ENCODE assay signal across 23 cellular contexts in the genomic region with DNA sequence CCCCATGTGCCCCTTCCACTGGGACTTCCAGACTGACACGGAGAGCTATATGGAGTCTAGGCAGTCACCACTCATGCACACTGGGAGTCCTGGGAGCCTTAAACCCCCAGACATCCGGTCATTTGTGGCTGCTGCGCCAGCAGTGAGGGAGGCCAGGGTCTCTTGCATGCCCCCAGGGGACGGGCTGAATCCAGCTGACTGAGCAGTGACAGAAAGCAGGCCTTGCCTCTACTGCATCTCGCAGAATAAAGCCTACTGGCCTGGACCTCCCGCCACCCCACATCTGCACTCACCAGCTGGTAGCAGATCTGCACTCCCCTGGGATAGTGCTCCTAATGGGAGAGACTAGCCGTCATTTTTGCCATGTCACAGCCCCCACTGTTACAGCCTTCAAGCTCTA.
"Had no signal": no experiment of that assay in that cellular context is flagged by ENCODE, and none has a peak within 500 bp of the region (broad histone marks: within the 10 kb centered on the region; RNA-seq: fewer than 3 reads in every experiment).

No MANE protein-coding gene starts in this region.

- H3K27ac Mint-ChIP-seq: activated naive CD8-positive, alpha-beta T cell treated with anti-CD3 and anti-CD28 coated beads for 36 hours; activated T-helper 17 cell treated with anti-CD3 and anti-CD28 coated beads, Interleukin-2, amount 50 U/mL, for 72 hours; effector memory CD8-positive, alpha-beta T cell; mesothelial cell of epicardium; naive thymus-derived CD8-positive, alpha-beta T cell; stimulated activated naive CD8-positive, alpha-beta T cell treated with anti-CD3 and anti-CD28 coated beads, Interleukin-15, Interleukin-2, amounts not matched to agents 100 ng/mL and 50 ng/mL, for 24 hours had no signal

- DNase-seq: activated naive CD4-positive, alpha-beta T cell treated with Interleukin-2 at 50 U/mL for 16 hours; activated naive CD8-positive, alpha-beta T cell treated with anti-CD3 and anti-CD28 coated beads for 36 hours; activated T-cell treated with anti-CD3 and anti-CD28 coated beads, Interleukin-2, amount 50 U/mL, for 1 hour; colonic mucosa; dorsolateral prefrontal cortex; effector memory CD8-positive, alpha-beta T cell; foreskin melanocyte; hypothalamus; naive thymus-derived CD8-positive, alpha-beta T cell; stimulated activated CD4-positive, alpha-beta T cell treated with anti-CD3 and anti-CD28 coated beads, Interleukin-4, amount 100 ng/mL, for 4 hours; substantia nigra; T-helper 9 cell; thyroid gland had no signal

- ATAC-seq: activated T-helper 17 cell treated with anti-CD3 and anti-CD28 coated beads, Interleukin-2, amount 50 U/mL, for 72 hours; effector memory CD8-positive, alpha-beta T cell; esophagus mucosa; left lobe of liver; naive thymus-derived CD8-positive, alpha-beta T cell had no signal

- H3K27ac ChIP-seq: breast epithelium, colonic mucosa, dorsolateral prefrontal cortex, prostate gland, thyroid gland had no signal

- H3K4me1 Mint-ChIP-seq: activated naive CD8-positive, alpha-beta T cell treated with anti-CD3 and anti-CD28 coated beads for 36 hours; activated T-helper 17 cell treated with anti-CD3 and anti-CD28 coated beads, Interleukin-2, amount 50 U/mL, for 72 hours; central memory CD8-positive, alpha-beta T cell; mesothelial cell of epicardium; naive thymus-derived CD8-positive, alpha-beta T cell had no signal

- H3K36me3 ChIP-seq: breast epithelium, colonic mucosa, prostate gland, thyroid gland had no signal

- H3K27me3 ChIP-seq: colonic mucosa, thyroid gland had no signal

- H3K9me3 ChIP-seq: breast epithelium, colonic mucosa, prostate gland, thyroid gland had no signal

- H3K4me1 ChIP-seq: breast epithelium, colonic mucosa, prostate gland, thyroid gland had no signal

- H3K9me3 Mint-ChIP-seq: activated naive CD8-positive, alpha-beta T cell treated with anti-CD3 and anti-CD28 coated beads for 36 hours; mesothelial cell of epicardium; stimulated activated naive CD8-positive, alpha-beta T cell treated with anti-CD3 and anti-CD28 coated beads, Interleukin-15, Interleukin-2, amounts not matched to agents 100 ng/mL and 50 ng/mL, for 24 hours had no signal

- FAIRE-seq: endothelial cell of umbilical vein, islet of Langerhans had no signal

- H3K36me3 Mint-ChIP-seq: activated naive CD8-positive, alpha-beta T cell treated with anti-CD3 and anti-CD28 coated beads for 36 hours; mesothelial cell of epicardium; naive thymus-derived CD8-positive, alpha-beta T cell had no signal

- H3K4me3 Mint-ChIP-seq: activated naive CD8-positive, alpha-beta T cell treated with anti-CD3 and anti-CD28 coated beads for 36 hours; activated T-helper 17 cell treated with anti-CD3 and anti-CD28 coated beads, Interleukin-2, amount 50 U/mL, for 72 hours; central memory CD8-positive, alpha-beta T cell; effector memory CD8-positive, alpha-beta T cell; mesothelial cell of epicardium; naive thymus-derived CD8-positive, alpha-beta T cell; stimulated activated naive CD8-positive, alpha-beta T cell treated with anti-CD3 and anti-CD28 coated beads, Interleukin-15, Interleukin-2, amounts not matched to agents 100 ng/mL and 50 ng/mL, for 24 hours had no signal

- H3K4me3 ChIP-seq: breast epithelium, colonic mucosa, dorsolateral prefrontal cortex, prostate gland, thyroid gland had no signal

- H3K27me3 Mint-ChIP-seq: activated naive CD8-positive, alpha-beta T cell treated with anti-CD3 and anti-CD28 coated beads for 36 hours; activated T-helper 17 cell treated with anti-CD3 and anti-CD28 coated beads, Interleukin-2, amount 50 U/mL, for 72 hours; central memory CD8-positive, alpha-beta T cell; effector memory CD8-positive, alpha-beta T cell; naive thymus-derived CD8-positive, alpha-beta T cell; stimulated activated naive CD8-positive, alpha-beta T cell treated with anti-CD3 and anti-CD28 coated beads, Interleukin-15, Interleukin-2, amounts not matched to agents 100 ng/mL and 50 ng/mL, for 24 hours had no signal
